ENCODE assay signal across 25 cellular contexts in genomic region chr20:32183947-32184635, GRCh38. TPM values are rescaled to one million over a fixed set of nuclear protein-coding genes. Genes with fewer than 3 reads are reported as not detected.
DNase-seq lines count a peak whose midpoint lies in the region; ATAC-seq, FAIRE-seq and TF ChIP-seq lines count a peak whose summit lies in the region.
"Had no signal": no experiment of that assay in that cellular context is flagged by ENCODE, and none has a peak within 500 bp of the region (broad histone marks: within the 10 kb centered on the region; RNA-seq: fewer than 3 reads in every experiment).

No MANE protein-coding gene starts in this region.

- no peak for FAIRE-seq in K562 (lab: Jason Lieb, UNC)
- FAIRE-seq in HepG2 (lab: Jason Lieb, UNC) = no peak
- FAIRE-seq: GM12878 had no signal

- POLR2A ChIA-PET in K562 (lab: Yijun Ruan, JAX) = interaction anchor here (0.6 kb wide), 2 partner anchors 9 to 15 kb away, joined by 3 to 4 read pairs; no protein-coding TSS in a partner anchor
- POLR2A ChIA-PET in HepG2 (lab: Yijun Ruan, JAX) = interaction anchor here (0.9 kb wide), 1 partner anchor 60 kb away, joined by 4 read pairs; no protein-coding TSS in a partner anchor

- H2AFZ ChIP-seq in Karpas-422 (ENCODE audit: low read length) (no peak overlapping the region), K562 (ENCODE audit: low read depth, low read length) (no peak overlapping the region), HepG2 (ENCODE audit: low read length) (no peak overlapping the region), hepatocyte (no peak overlapping the region)
- H2AFZ ChIP-seq: GM23338 had no signal

- H3K4me3 ChIP-seq in Karpas-422 (ENCODE audit: low read length) (no peak overlapping the region), K562 (no peak overlapping the region), HepG2 (replicated peaks in 1 of 3; ENCODE audit: insufficient read depth in 1 of 3, low read depth in 2 of 3, low read length in 3 of 3) (no peak overlapping the region), sigmoid colon (no peak overlapping the region), hepatocyte (no peak overlapping the region)
- H3K4me3 ChIP-seq: GM12878, GM23338 had no signal

- no peaks in the 10 kb centered on the region for H3K79me2 ChIP-seq in Karpas-422 (ENCODE audit: low read length)
- no peaks in the 10 kb centered on the region for H3K79me2 ChIP-seq in K562 (ENCODE audit: control insufficient read depth, insufficient read depth, low read length)
- no peaks in the 10 kb centered on the region for H3K79me2 ChIP-seq in HepG2 (ENCODE audit: insufficient read depth, low read length)
- peaks cover 25% of the 10 kb centered on the region for H3K79me2 ChIP-seq in hepatocyte

- TF ChIP-seq RAD21 in K562 (CRISPR knock-in tag; conservative IDR thresholded peaks at IDR 0.05 in 1 of 2, IDR thresholded peaks at IDR 0.05 in 1 of 2) (no peak), HepG2 (CRISPR knock-in tag; IDR thresholded peaks at IDR 0.05) (no peak)

- CTCF ChIA-PET in K562 (lab: Yijun Ruan, JAX; ENCODE audit: low intra/inter-chr PET ratio) (no interaction called here), HepG2 (lab: Yijun Ruan, JAX; ENCODE audit: low intra/inter-chr PET ratio, low total read pairs) (no interaction called here)

- no peak for TF ChIP-seq CTCF in K562 (IDR thresholded peaks at IDR 0.05 in 2 of 3, conservative IDR thresholded peaks at IDR 0.05 in 1 of 3; ENCODE audit: insufficient read depth in 2 of 3, low read depth in 1 of 3, low read length in 3 of 3)
- TF ChIP-seq CTCF in HepG2 (CRISPR knock-in tag; IDR thresholded peaks at IDR 0.05) = no peak
- TF ChIP-seq CTCF in sigmoid colon (IDR thresholded peaks at IDR 0.05) = no peak
- TF ChIP-seq CTCF in hepatocyte (IDR thresholded peaks at IDR 0.05; ENCODE audit: poor library complexity) = no peak

- H3K27ac ChIP-seq in Karpas-422 (ENCODE audit: low read length) = no peak overlapping the region
- no peak overlapping the region for H3K27ac ChIP-seq in K562 (ENCODE audit: extremely low read depth, low read depth, low read length)
- no peak overlapping the region for H3K27ac ChIP-seq in HepG2 (ENCODE audit: extremely low read length, insufficient read depth, low read length)
- H3K27ac ChIP-seq in sigmoid colon = no peak overlapping the region
- H3K27ac ChIP-seq in hepatocyte = no peak overlapping the region

- intact Hi-C loops in K562 (cut with micrococcal nuclease) = no loop called here
- intact Hi-C loops in HepG2 (cut with micrococcal nuclease; ENCODE audit: unreplicated experiment) = no loop called here
- intact Hi-C loops in sigmoid colon (cut with DNase I) = no loop called here

- TF ChIP-seq EP300 in K562 (IDR thresholded peaks at IDR 0.05; ENCODE audit: low read length) (no peak), HepG2 (IDR thresholded peaks at IDR 0.05; ENCODE audit: low read depth in 2 of 2, low read length in 2 of 2) (no peak), HepG2 (CRISPR knock-in tag; IDR thresholded peaks at IDR 0.05; ENCODE audit: borderline replicate concordance) (no peak), sigmoid colon (IDR thresholded peaks at IDR 0.05) (no peak)

- no TSS peak for BruUV-seq in K562 (replicated peaks; lab: Mats Ljungman, UMichigan)
- no TSS peak for BruUV-seq in HepG2 (replicated peaks; lab: Mats Ljungman, UMichigan)

- no peaks in the 10 kb centered on the region for H3K27me3 ChIP-seq in Karpas-422 (ENCODE audit: low read length)
- no peaks in the 10 kb centered on the region for H3K27me3 ChIP-seq in K562 (ENCODE audit: control insufficient read depth in 2 of 2, insufficient read depth in 2 of 2, low read length in 2 of 2)
- no peaks in the 10 kb centered on the region for H3K27me3 ChIP-seq in HepG2 (ENCODE audit: control insufficient read depth in 1 of 2, insufficient read depth in 2 of 2, low read length in 2 of 2)
- H3K27me3 ChIP-seq in sigmoid colon = no peaks in the 10 kb centered on the region
- no peaks in the 10 kb centered on the region for H3K27me3 ChIP-seq in hepatocyte

- TF ChIP-seq POLR2A in K562 (conservative IDR thresholded peaks at IDR 0.05) (no peak), HepG2 (IDR thresholded peaks at IDR 0.05; ENCODE audit: insufficient read depth in 1 of 2, low read depth in 2 of 2, low read length in 2 of 2) (no peak), sigmoid colon (IDR thresholded peaks at IDR 0.05) (no peak)

- DNase-seq in Karpas-422 = peak; percentile 59
- DNase-seq in K562 (ENCODE audit: extremely low read depth in 1 of 4, low spot score in 3 of 4) = no peak
- no peak for DNase-seq in HepG2 (ENCODE audit: low spot score)
- peak; percentile 17 for DNase-seq in sigmoid colon
- DNase-seq in hepatocyte (ENCODE audit: low spot score) = no peak
- no peak for DNase-seq in NCI-H446 treated with DMSO at 0.1 percent for 48 hours (lab: John Stamatoyannopoulos, UW)
- no peak for DNase-seq in medulla oblongata (ENCODE audit: extremely low spot score)
- DNase-seq: CD8-positive, alpha-beta memory T cell; DMS 273 treated with DMSO at 0.1 percent for 48 hours; DMS79; EL; GDM1; H9; KBM-7; MM.1S; NCI-H1048; NCI-H1417 treated with DMSO at 0.1 percent for 48 hours; NCI-H1694 treated with DMSO at 0.1 percent for 48 hours; NCI-H2081; NCI-H226; NCI-H524; NCI-H748 treated with DMSO at 0.1 percent for 48 hours; SHP77 had no signal

- peaks cover 7% of the 10 kb centered on the region for H3K4me1 ChIP-seq in Karpas-422 (ENCODE audit: low read length)
- no peaks in the 10 kb centered on the region; a peak in 3 of 5 replicates for H3K4me1 ChIP-seq in K562 (replicated peaks in 1 of 2; ENCODE audit: control insufficient read depth in 2 of 2, insufficient read depth in 2 of 2, low read length in 2 of 2)
- peaks cover 25% of the 10 kb centered on the region for H3K4me1 ChIP-seq in HepG2 (ENCODE audit: insufficient read depth, low read length)
- peaks cover 0 to 27% (median 12%) of the 10 kb centered on the region in 4 donors for H3K4me1 ChIP-seq in sigmoid colon
- H3K4me1 ChIP-seq in hepatocyte (ENCODE audit: insufficient read depth) = peaks cover 32% of the 10 kb centered on the region

- H3K9me2 ChIP-seq in Karpas-422 (replicated peaks; ENCODE audit: insufficient read depth, low read length) (no peaks in the 10 kb centered on the region), hepatocyte (replicated peaks; ENCODE audit: insufficient read depth) (no peaks in the 10 kb centered on the region)

- 13% methylated on average over 4 of the region's 4 CpGs for WGBS in K562 (ENCODE audit: insufficient coverage, low coverage, missing lambda C conversion rate)
- 85% methylated on average over 4 of the region's 4 CpGs for WGBS in HepG2 (ENCODE audit: low lambda C conversion rate)
- 90 to 94% methylated on average over 4 of the region's 4 CpGs for WGBS in sigmoid colon, 2 donors
- 97% methylated on average over 4 of the region's 4 CpGs for WGBS in hepatocyte (ENCODE audit: low lambda C conversion rate, missing lambda C conversion rate)

- H3K36me3 ChIP-seq in Karpas-422 (ENCODE audit: insufficient read depth, low read length) = no peaks in the 10 kb centered on the region
- no peaks in the 10 kb centered on the region for H3K36me3 ChIP-seq in K562 (ENCODE audit: control insufficient read depth, insufficient read depth, low read length)
- no peaks in the 10 kb centered on the region for H3K36me3 ChIP-seq in HepG2 (replicated peaks in 1 of 2; ENCODE audit: control insufficient read depth in 1 of 2, insufficient read depth in 2 of 2, low read length in 2 of 2)
- H3K36me3 ChIP-seq in sigmoid colon = peaks cover 0 to 5% (median 0%) of the 10 kb centered on the region in 4 donors
- no peaks in the 10 kb centered on the region for H3K36me3 ChIP-seq in hepatocyte (replicated peaks; ENCODE audit: insufficient read depth, low read depth)

- H3K9ac ChIP-seq in Karpas-422 (ENCODE audit: low read length) (no peak overlapping the region), K562 (ENCODE audit: insufficient read depth in 1 of 2, low read depth in 2 of 2, low read length in 2 of 2) (no peak overlapping the region), HepG2 (ENCODE audit: insufficient read depth, low read depth, low read length) (no peak overlapping the region)

- ATAC-seq in K562 (no peak), HepG2 (no peak)
- ATAC-seq: GM12878, GM23338 had no signal

- H3K4me2 ChIP-seq in Karpas-422 (ENCODE audit: low read depth, low read length, poor library complexity, severe bottlenecking) (no peak overlapping the region), K562 (ENCODE audit: insufficient read depth, low read length) (no peak overlapping the region), HepG2 (ENCODE audit: low read depth, low read length) (no peak overlapping the region), hepatocyte (no peak overlapping the region)
- H3K4me2 ChIP-seq: GM23338 had no signal

- H4K20me1 ChIP-seq in Karpas-422 (ENCODE audit: insufficient read depth, low read depth, low read length) (peaks cover 10% of the 10 kb centered on the region; the same call in 1 of the 2 replicates), K562 (replicated peaks; ENCODE audit: control insufficient read depth, insufficient read depth, low read length) (no peaks in the 10 kb centered on the region), HepG2 (ENCODE audit: insufficient read depth, low read length) (no peaks in the 10 kb centered on the region), hepatocyte (ENCODE audit: insufficient read depth, poor library complexity, severe bottlenecking) (no peaks in the 10 kb centered on the region)

- H3K9me3 ChIP-seq in Karpas-422 (ENCODE audit: low read length) = no peaks in the 10 kb centered on the region
- no peaks in the 10 kb centered on the region for H3K9me3 ChIP-seq in K562 (replicated peaks; ENCODE audit: control insufficient read depth, insufficient read depth, low read depth, low read length)
- no peaks in the 10 kb centered on the region for H3K9me3 ChIP-seq in HepG2 (ENCODE audit: low read length)
- H3K9me3 ChIP-seq in sigmoid colon = no peaks in the 10 kb centered on the region
- H3K9me3 ChIP-seq in hepatocyte (ENCODE audit: low read depth) = no peaks in the 10 kb centered on the region

- in situ Hi-C loops in K562 (cut with MboI) (no loop called here), HepG2 (cut with HindIII; ENCODE audit: extremely low pct_ligation_motif_present, low pct_unique_long_range_greater_than_20kb) (no loop called here)

- H3K9me1 ChIP-seq in K562 (ENCODE audit: control insufficient read depth, insufficient read depth, low read length) = no peaks in the 10 kb centered on the region

RNA-seq across cellular contexts. Expression of gene PLAGL2, which starts 23.5 kb away (rescaled TPM):
- 19.2 and 30.5 TPM in 2 replicates for total RNA-seq in Karpas-422 (2014; rRNA removed; shearing (Covaris generic); ENCODE audit: low replicate concordance)
- 15.9 and 22.3 TPM in 2 replicates for total RNA-seq in K562 (2011; cell fraction: chromatin; rRNA removed; ENCODE audit: low replicate concordance)
- total RNA-seq in K562 (2011; cell fraction: nucleolus; rRNA removed) = 11.4 and 12.5 TPM in 2 replicates
- 18.0 and 31.8 TPM in 2 replicates for total RNA-seq in K562 (2011; cell fraction: nucleoplasm; rRNA removed)
- total RNA-seq in K562 (2014; rRNA removed) (4.0 and 5.5 TPM in 2 replicates), K562 (2014; rRNA removed; fragmentation: Illumina TruSeq; extraction: Trizol) (5.6 and 6.4 TPM in 2 replicates), K562 (2015; rRNA removed; fragmentation: Illumina TruSeq; extraction: Trizol) (6.2 and 6.7 TPM in 2 replicates), K562 (2021) (20.1 and 21.8 TPM in 2 replicates), HepG2 (2016; rRNA removed; fragmentation: Illumina TruSeq; extraction: Trizol) (15.3 and 26.5 TPM in 2 replicates), sigmoid colon (1 to 10 TPM; 3.3 to 5.6 (median 4.6) TPM), hepatocyte (41.1 and 44.6 TPM in 2 replicates)
- polyA plus RNA-seq in K562 (2011; rRNA removed) (7.1 and 7.2 TPM in 2 replicates), K562 (2014; fragmentation: Illumina TruSeq; extraction: Trizol) (21.8 and 24.3 TPM in 2 replicates), K562 (2014; fragmentation: Nextera tagmentation; extraction: Ambion mirVana) (1 to 10 TPM; 3.1 to 5.3 TPM), K562 (2014; rRNA removed) (10.6 and 11.4 TPM in 2 replicates), HepG2 (2011; rRNA removed) (14.9 and 15.2 TPM in 2 replicates), sigmoid colon (10 to 100 TPM in 1 of 3 donors, 1 to 10 TPM in 2; 3.0 to 12.5 (median 8.1) TPM), hepatocyte (31.7 and 39.7 TPM in 2 replicates)
- 9.6 and 9.7 TPM in 2 replicates for polyA plus RNA-seq in K562 (2011; cell fraction: cytosol; rRNA removed)
- polyA plus RNA-seq in K562 (2011; cell fraction: nucleus; rRNA removed) = 7.9 and 13.1 TPM in 2 replicates
- polyA plus RNA-seq in K562 (2012) = 11.7 and 12.7 TPM in 2 replicates
- 6.5 and 8.3 TPM in 2 replicates for polyA minus RNA-seq in K562 (2011; rRNA and poly(A)+ RNA removed)
- 10.6 and 13.0 TPM in 2 replicates for polyA minus RNA-seq in K562 (2011; cell fraction: cytosol; rRNA and poly(A)+ RNA removed)
- 5.3 and 6.8 TPM in 2 replicates for polyA minus RNA-seq in K562 (2011; cell fraction: nucleus; rRNA and poly(A)+ RNA removed)
- 4.9 and 5.7 TPM in 2 replicates for total RNA-seq in HepG2 (2016; cell fraction: cytosol; rRNA removed; fragmentation: Illumina TruSeq; extraction: Trizol; ENCODE audit: low read depth)
- total RNA-seq in HepG2 (2016; cell fraction: insoluble cytoplasmic fraction; rRNA removed; fragmentation: Illumina TruSeq; extraction: Trizol) = 13.7 and 22.8 TPM in 2 replicates
- total RNA-seq in HepG2 (2016; cell fraction: membrane; rRNA removed; fragmentation: Illumina TruSeq; extraction: Trizol) = 25.1 and 26.3 TPM in 2 replicates
- total RNA-seq in HepG2 (2016; cell fraction: nucleus; rRNA removed; fragmentation: Illumina TruSeq; extraction: Trizol) = 16.1 and 18.8 TPM in 2 replicates
- 12.9 and 15.9 TPM in 2 replicates for polyA plus RNA-seq in HepG2 (2011; cell fraction: cytosol; rRNA removed)
- 15.6 and 19.1 TPM in 2 replicates for polyA plus RNA-seq in HepG2 (2011; cell fraction: nucleus; rRNA removed)
- polyA plus RNA-seq in HepG2 (2012) = 25.4 and 26.2 TPM in 2 replicates
- 4.5 and 4.7 TPM in 2 replicates for polyA plus RNA-seq in HepG2 (2016; cell fraction: cytosol; fragmentation: Illumina TruSeq; extraction: Trizol; ENCODE audit: low read depth)
- polyA plus RNA-seq in HepG2 (2016; cell fraction: insoluble cytoplasmic fraction; fragmentation: Illumina TruSeq; extraction: Trizol; ENCODE audit: low read depth) = 43.2 and 55.3 TPM in 2 replicates
- 27.0 and 27.7 TPM in 2 replicates for polyA plus RNA-seq in HepG2 (2016; cell fraction: membrane; fragmentation: Illumina TruSeq; extraction: Trizol; ENCODE audit: low read depth)
- 36.1 and 36.3 TPM in 2 replicates for polyA plus RNA-seq in HepG2 (2016; cell fraction: nucleus; fragmentation: Illumina TruSeq; extraction: Trizol; ENCODE audit: insufficient read depth, low read depth)
- 18.8 and 36.8 TPM in 2 replicates for polyA minus RNA-seq in HepG2 (2011; rRNA and poly(A)+ RNA removed; ENCODE audit: low replicate concordance)
- 17.8 and 22.1 TPM in 2 replicates for polyA minus RNA-seq in HepG2 (2011; cell fraction: cytosol; rRNA and poly(A)+ RNA removed)
- polyA minus RNA-seq in HepG2 (2011; cell fraction: nucleus; rRNA and poly(A)+ RNA removed) = 19.2 and 20.9 TPM in 2 replicates

RNA-seq across cellular contexts. Expression of gene POFUT1, which starts 23.6 kb away (rescaled TPM):
- total RNA-seq in Karpas-422 (2014; rRNA removed; shearing (Covaris generic); ENCODE audit: low replicate concordance) = 16.7 and 25.8 TPM in 2 replicates
- total RNA-seq in K562 (2011; cell fraction: chromatin; rRNA removed; ENCODE audit: low replicate concordance) = 57.2 and 80.7 TPM in 2 replicates
- 72.2 and 72.5 TPM in 2 replicates for total RNA-seq in K562 (2011; cell fraction: nucleolus; rRNA removed)
- 70.9 and 93.4 TPM in 2 replicates for total RNA-seq in K562 (2011; cell fraction: nucleoplasm; rRNA removed)
- total RNA-seq in K562 (2014; rRNA removed) (23.5 and 29.4 TPM in 2 replicates), K562 (2014; rRNA removed; fragmentation: Illumina TruSeq; extraction: Trizol) (25.7 and 25.9 TPM in 2 replicates), K562 (2015; rRNA removed; fragmentation: Illumina TruSeq; extraction: Trizol) (32.8 and 33.2 TPM in 2 replicates), K562 (2021) (38.2 and 44.7 TPM in 2 replicates), HepG2 (2016; rRNA removed; fragmentation: Illumina TruSeq; extraction: Trizol) (30.2 and 58.3 TPM in 2 replicates), sigmoid colon (10 to 100 TPM; 23.5 to 31.6 (median 27.8) TPM), hepatocyte (81.4 and 87.3 TPM in 2 replicates)
- polyA plus RNA-seq in K562 (2011; rRNA removed) (21.3 and 21.6 TPM in 2 replicates), K562 (2014; fragmentation: Illumina TruSeq; extraction: Trizol) (32.7 and 34.3 TPM in 2 replicates), K562 (2014; fragmentation: Nextera tagmentation; extraction: Ambion mirVana) (1 to 10 TPM; 3.5 to 6.0 TPM), K562 (2014; rRNA removed) (22.7 and 24.8 TPM in 2 replicates), HepG2 (2011; rRNA removed) (35.5 and 41.6 TPM in 2 replicates), sigmoid colon (10 to 100 TPM in 2 of 3 donors, 1 to 10 TPM in 1; 7.2 to 25.3 (median 10.6) TPM), hepatocyte (39.4 and 42.0 TPM in 2 replicates)
- 19.2 and 27.8 TPM in 2 replicates for polyA plus RNA-seq in K562 (2011; cell fraction: cytosol; rRNA removed)
- 15.0 and 22.1 TPM in 2 replicates for polyA plus RNA-seq in K562 (2011; cell fraction: nucleus; rRNA removed)
- 22.6 and 26.2 TPM in 2 replicates for polyA plus RNA-seq in K562 (2012)
- 25.2 and 26.7 TPM in 2 replicates for polyA minus RNA-seq in K562 (2011; rRNA and poly(A)+ RNA removed)
- polyA minus RNA-seq in K562 (2011; cell fraction: cytosol; rRNA and poly(A)+ RNA removed) = 19.7 and 23.0 TPM in 2 replicates
- polyA minus RNA-seq in K562 (2011; cell fraction: nucleus; rRNA and poly(A)+ RNA removed) = 13.7 and 16.8 TPM in 2 replicates
- total RNA-seq in HepG2 (2016; cell fraction: cytosol; rRNA removed; fragmentation: Illumina TruSeq; extraction: Trizol; ENCODE audit: low read depth) = 4.8 and 5.3 TPM in 2 replicates
- 27.5 and 55.8 TPM in 2 replicates for total RNA-seq in HepG2 (2016; cell fraction: insoluble cytoplasmic fraction; rRNA removed; fragmentation: Illumina TruSeq; extraction: Trizol)
- total RNA-seq in HepG2 (2016; cell fraction: membrane; rRNA removed; fragmentation: Illumina TruSeq; extraction: Trizol) = 17.7 and 18.8 TPM in 2 replicates
- total RNA-seq in HepG2 (2016; cell fraction: nucleus; rRNA removed; fragmentation: Illumina TruSeq; extraction: Trizol) = 47.8 and 56.4 TPM in 2 replicates
- polyA plus RNA-seq in HepG2 (2011; cell fraction: cytosol; rRNA removed) = 39.5 and 45.0 TPM in 2 replicates
- 25.7 and 30.2 TPM in 2 replicates for polyA plus RNA-seq in HepG2 (2011; cell fraction: nucleus; rRNA removed)
- 37.6 and 40.5 TPM in 2 replicates for polyA plus RNA-seq in HepG2 (2012)
- polyA plus RNA-seq in HepG2 (2016; cell fraction: cytosol; fragmentation: Illumina TruSeq; extraction: Trizol; ENCODE audit: low read depth) = 3.9 and 4.5 TPM in 2 replicates
- 22.5 and 25.1 TPM in 2 replicates for polyA plus RNA-seq in HepG2 (2016; cell fraction: insoluble cytoplasmic fraction; fragmentation: Illumina TruSeq; extraction: Trizol; ENCODE audit: low read depth)
- polyA plus RNA-seq in HepG2 (2016; cell fraction: membrane; fragmentation: Illumina TruSeq; extraction: Trizol; ENCODE audit: low read depth) = 8.5 and 10.3 TPM in 2 replicates
- polyA plus RNA-seq in HepG2 (2016; cell fraction: nucleus; fragmentation: Illumina TruSeq; extraction: Trizol; ENCODE audit: insufficient read depth, low read depth) = 55.8 and 62.0 TPM in 2 replicates
- polyA minus RNA-seq in HepG2 (2011; rRNA and poly(A)+ RNA removed; ENCODE audit: low replicate concordance) = 44.0 and 61.9 TPM in 2 replicates
- polyA minus RNA-seq in HepG2 (2011; cell fraction: cytosol; rRNA and poly(A)+ RNA removed) = 31.7 and 41.7 TPM in 2 replicates
- 33.5 and 39.0 TPM in 2 replicates for polyA minus RNA-seq in HepG2 (2011; cell fraction: nucleus; rRNA and poly(A)+ RNA removed)

Comparison
In these comparisons a context has a peak if more than half of its experiments do, and no peak if none do; other contexts are left out.
1. DNase-seq: peak in Karpas-422 (single experiment) and sigmoid colon (single experiment); none in K562 (0 of 4), HepG2 (single experiment), hepatocyte (single experiment), NCI-H446 treated with DMSO at 0.1 percent for 48 hours (single experiment) and medulla oblongata (single experiment).